ENCODE assay signal across 23 cellular contexts in genomic region chr9:20642045-20642444, GRCh38.
"Had no signal": no experiment of that assay in that cellular context is flagged by ENCODE, and none has a peak within 500 bp of the region (broad histone marks: within the 10 kb centered on the region; RNA-seq: fewer than 3 reads in every experiment).

No MANE protein-coding gene starts in this region.

- H3K27me3 ChIP-seq: adrenal gland, gastroesophageal sphincter, right atrium auricular region, vagina had no signal

- H3K9me3 ChIP-seq: adrenal gland, gastroesophageal sphincter, psoas muscle, right atrium auricular region, spleen, thoracic aorta, vagina had no signal

- H3K27me3 Mint-ChIP-seq: type B pancreatic cell had no signal

- H3K4me3 Mint-ChIP-seq: activated naive CD4-positive, alpha-beta T cell treated with anti-CD3 and anti-CD28 coated beads, Interleukin-2, amount 50 U/mL, for 24 hours; activated T-cell treated with anti-CD3 and anti-CD28 coated beads, Interleukin-2, amount 50 U/mL, for 4 hours; central memory CD8-positive, alpha-beta T cell; mesothelial cell of epicardium; natural killer cell; type B pancreatic cell; WTC11 had no signal

- H3K36me3 ChIP-seq: adrenal gland, gastroesophageal sphincter, right atrium auricular region, spleen, thoracic aorta, vagina had no signal

- H3K9me3 Mint-ChIP-seq: activated naive CD4-positive, alpha-beta T cell treated with anti-CD3 and anti-CD28 coated beads, Interleukin-2, amount 50 U/mL, for 24 hours; activated T-cell treated with anti-CD3 and anti-CD28 coated beads, Interleukin-2, amount 50 U/mL, for 4 hours; central memory CD8-positive, alpha-beta T cell; mesothelial cell of epicardium; natural killer cell; WTC11 had no signal

- ATAC-seq: activated T-cell treated with anti-CD3 and anti-CD28 coated beads, Interleukin-2, amount 50 U/mL, for 4 hours; gastroesophageal sphincter; left ventricle myocardium superior; natural killer cell; psoas muscle; WTC11 had no signal

- H3K36me3 Mint-ChIP-seq: activated naive CD4-positive, alpha-beta T cell treated with anti-CD3 and anti-CD28 coated beads, Interleukin-2, amount 50 U/mL, for 24 hours; mesothelial cell of epicardium; natural killer cell; type B pancreatic cell; WTC11 had no signal

- DNase-seq: activated CD4-positive, alpha-beta T cell treated with anti-CD3 and anti-CD28 coated beads, Interleukin-2, amount 50 U/mL, for 4 hours; activated CD8-positive, alpha-beta memory T cell treated with anti-CD3 and anti-CD28 coated beads, Interleukin-2, amount 50 U/mL, for 48 hours; activated T-cell treated with anti-CD3 and anti-CD28 coated beads, Interleukin-2, amount 50 U/mL, for 4 hours; adrenal gland; head of caudate nucleus; hypothalamus; left ventricle myocardium superior; mammary epithelial cell; natural killer cell; psoas muscle; spleen; stimulated activated CD4-positive, alpha-beta T cell treated with anti-CD3 and anti-CD28 coated beads, Interleukin-4, amount 100 ng/mL, for 1 hour; stimulated activated naive CD4-positive, alpha-beta T cell treated with Interleukin-2 at 50 U/mL for 16 hours had no signal

- H3K4me3 ChIP-seq: adrenal gland, coronary artery, gastroesophageal sphincter, psoas muscle, right atrium auricular region, spleen, thoracic aorta, vagina had no signal

- H3K4me1 ChIP-seq: adrenal gland, psoas muscle, right atrium auricular region, vagina had no signal

- H3K27ac ChIP-seq: adrenal gland, coronary artery, gastroesophageal sphincter, psoas muscle, right atrium auricular region, spleen, thoracic aorta, vagina had no signal

- H3K27ac Mint-ChIP-seq: activated naive CD4-positive, alpha-beta T cell treated with anti-CD3 and anti-CD28 coated beads, Interleukin-2, amount 50 U/mL, for 24 hours; mesothelial cell of epicardium; natural killer cell; type B pancreatic cell; WTC11 had no signal
